In genomic region chr9:87878930-87879603, GRCh38 we compare ENCODE assay signal across 14 cellular contexts. TPM values are rescaled to one million over a fixed set of nuclear protein-coding genes. Genes with fewer than 3 reads are reported as not detected.
DNase-seq lines count a peak whose midpoint lies in the region; ATAC-seq, FAIRE-seq and TF ChIP-seq lines count a peak whose summit lies in the region.
"Had no signal": no experiment of that assay in that cellular context is flagged by ENCODE, and none has a peak within 500 bp of the region (broad histone marks: within the 10 kb centered on the region; RNA-seq: fewer than 3 reads in every experiment).

No MANE protein-coding gene starts in this region.

- H3K9me3 ChIP-seq in mucosa of descending colon (no peaks in the 10 kb centered on the region), prostate gland (no peaks in the 10 kb centered on the region)
- H3K9me3 ChIP-seq: right lobe of liver had no signal

- peak; percentile 70 for ATAC-seq in mucosa of descending colon
- no peak for ATAC-seq in HG03175 (IDR thresholded peaks at IDR 0.05; ENCODE audit: unreplicated experiment)
- ATAC-seq: Panc1 had no signal

- no peak for TF ChIP-seq POLR2A in prostate gland (IDR thresholded peaks at IDR 0.05)

- WGBS in prostate gland: 56% methylated on average over 1 of the region's 1 CpG

- no peak for FAIRE-seq in bronchial epithelial cell (lab: Jason Lieb, UNC)
- FAIRE-seq: TTC549 had no signal

- DNase-seq in COLO829 (ENCODE audit: low spot score) (peak; percentile 53), LoVo (ENCODE audit: low spot score) (peak; percentile 30), bronchial epithelial cell (ENCODE audit: low read depth) (peak; percentile 77), mucosa of descending colon (no peak), SHP77 treated with DMSO at 0.1 percent for 48 hours (lab: John Stamatoyannopoulos, UW) (no peak), prostate gland (ENCODE audit: low spot score) (no peak)
- DNase-seq in stimulated activated naive CD4-positive, alpha-beta T cell treated with Interleukin-2 at 50 U/mL for 16 hours (lab: John Stamatoyannopoulos, UW): no peak
- DNase-seq: DMS79, right lobe of liver had no signal

- H3K36me3 ChIP-seq in bronchial epithelial cell (ENCODE audit: control insufficient read depth, insufficient read depth, low read length) (no peaks in the 10 kb centered on the region), mucosa of descending colon (ENCODE audit: low read depth) (no peaks in the 10 kb centered on the region), prostate gland (no peaks in the 10 kb centered on the region)
- H3K36me3 ChIP-seq: right lobe of liver had no signal

- intact Hi-C loops in mucosa of descending colon (cut with DNase I, micrococcal nuclease): no loop called here
- intact Hi-C loops in prostate gland (cut with DNase I): no loop called here

- H3K27ac ChIP-seq in prostate gland: no peak overlapping the region
- H3K27ac ChIP-seq: right lobe of liver had no signal

- no peak for TF ChIP-seq CTCF in bronchial epithelial cell (IDR thresholded peaks at IDR 0.05; ENCODE audit: insufficient read depth, low read length, severe bottlenecking)
- TF ChIP-seq CTCF in mucosa of descending colon (IDR thresholded peaks at IDR 0.05): no peak
- no peak for TF ChIP-seq CTCF in prostate gland (IDR thresholded peaks at IDR 0.05)

- H3K4me1 ChIP-seq in mucosa of descending colon (ENCODE audit: low read depth): peaks cover 9% of the 10 kb centered on the region
- H3K4me1 ChIP-seq in prostate gland (replicated peaks): no peaks in the 10 kb centered on the region
- H3K4me1 ChIP-seq: right lobe of liver had no signal

- H3K4me3 ChIP-seq in bronchial epithelial cell (ENCODE audit: low read depth, low read length) (no peak overlapping the region), mucosa of descending colon (no peak overlapping the region), prostate gland (no peak overlapping the region)
- H3K4me3 ChIP-seq: right lobe of liver had no signal

- H3K27me3 ChIP-seq in bronchial epithelial cell (ENCODE audit: control insufficient read depth, insufficient read depth, low read length) (no peaks in the 10 kb centered on the region), prostate gland (replicated peaks; ENCODE audit: insufficient read depth) (no peaks in the 10 kb centered on the region)
- H3K27me3 ChIP-seq: right lobe of liver had no signal

RNA-seq across cellular contexts. Expression of gene SPATA31E1, which starts 3.6 kb away (rescaled TPM):
- total RNA-seq in bronchial epithelial cell: not detected in 2 replicates
- total RNA-seq in mucosa of descending colon: under 1 TPM in 1 of 3 donors, not detected in 2; 0.06 TPM
- total RNA-seq in prostate gland: under 1 TPM in 1 of 2 donors, not detected in 1; 0.68 TPM
- total RNA-seq: HT-29, right lobe of liver, urinary bladder had no signal

RNA-seq across cellular contexts. Expression of gene SPATA31C1, which starts 38.7 kb away (rescaled TPM):
- total RNA-seq in bronchial epithelial cell (not detected in 2 replicates), mucosa of descending colon (not detected), prostate gland (under 1 TPM in 1 of 2 donors, not detected in 1; 0.97 TPM)
- total RNA-seq: HT-29, right lobe of liver had no signal

Comparison
In these comparisons a context has a peak if more than half of its experiments do, and no peak if none do; other contexts are left out.
1. DNase-seq: peak in COLO829 (single experiment), LoVo (single experiment) and bronchial epithelial cell (single experiment); none in mucosa of descending colon (0 of 3), stimulated activated naive CD4-positive, alpha-beta T cell treated with Interleukin-2 at 50 U/mL for 16 hours (single experiment), SHP77 treated with DMSO at 0.1 percent for 48 hours (single experiment) and prostate gland (single experiment).